In genomic region chr1:38558476-38559179, GRCh38 we compare ENCODE assay signal across 9 cellular contexts.
A peak's percentile ranks its signal among the peaks of the same experiment; 100 is the strongest.
DNase-seq lines count a peak whose midpoint lies in the region; ATAC-seq, FAIRE-seq and TF ChIP-seq lines count a peak whose summit lies in the region.
"Had no signal": no experiment of that assay in that cellular context is flagged by ENCODE, and none has a peak within 500 bp of the region (broad histone marks: within the 10 kb centered on the region; RNA-seq: fewer than 3 reads in every experiment).

No MANE protein-coding gene starts in this region.

- no peak for TF ChIP-seq CTCF in IMR-90 (conservative IDR thresholded peaks at IDR 0.05; ENCODE audit: low read depth, low read length)
- TF ChIP-seq CTCF in H1 (IDR thresholded peaks at IDR 0.05; ENCODE audit: control extremely low read depth in 1 of 3, insufficient read depth in 1 of 3, low read depth in 1 of 3, low read length in 3 of 3) = peak in 2 of 3 experiments; percentile 30; a peak in 2 of 4 replicates
- TF ChIP-seq CTCF in PC-3 (conservative IDR thresholded peaks at IDR 0.05; ENCODE audit: low read depth, low read length) = no peak

- H2BK12ac ChIP-seq in H1 (ENCODE audit: low read depth, low read length) = peak overlapping the region; percentile 28; the same call in 1 of the 2 replicates

- H4K91ac ChIP-seq in IMR-90 (ENCODE audit: insufficient read depth, low read depth, low read length) (no peak overlapping the region), H1 (replicated peaks; ENCODE audit: insufficient read length, low read length) (peak overlapping the region; percentile 94)

- dilution Hi-C loops in IMR-90 (cut with HindIII; ENCODE audit: low sequenced_read_pairs, unreplicated experiment) = no loop called here

- peaks cover 9% of the 10 kb centered on the region for H3K27me3 ChIP-seq in IMR-90 (ENCODE audit: control insufficient read depth, insufficient read depth, low read length)
- peaks cover 0 to 10% (median 8%) of the 10 kb centered on the region in 4 experiments; a peak in 4 of 7 replicates for H3K27me3 ChIP-seq in H1 (replicated peaks in 1 of 4; ENCODE audit: control insufficient read depth in 3 of 4, extremely low read depth in 1 of 4, insufficient read depth in 3 of 4, low read length in 3 of 4)
- H3K27me3 ChIP-seq in PC-3 (ENCODE audit: low read length) = peaks cover 80% of the 10 kb centered on the region

- H2BK20ac ChIP-seq in IMR-90 (ENCODE audit: low read depth, low read length) = no peak overlapping the region
- H2BK20ac ChIP-seq in H1 (ENCODE audit: low read length) = peak overlapping the region; percentile 51; the same call in 1 of the 2 replicates

- H3K79me1 ChIP-seq in IMR-90 (ENCODE audit: low read depth in 1 of 2, low read length in 2 of 2) (no peaks in the 10 kb centered on the region), H1 (ENCODE audit: low read depth, low read length) (no peaks in the 10 kb centered on the region)

- no TSS peak for BruUV-seq in IMR-90 (replicated peaks; lab: Mats Ljungman, UMichigan)
- BruUV-seq in PC-3 (replicated peaks; lab: Mats Ljungman, UMichigan) = no TSS peak

- no peaks in the 10 kb centered on the region for H3K9me1 ChIP-seq in IMR-90 (ENCODE audit: insufficient read depth, low read length)

- TF ChIP-seq POLR2A in IMR-90 (IDR thresholded peaks at IDR 0.05; ENCODE audit: low read depth, low read length) = no peak
- TF ChIP-seq POLR2A in H1 (IDR thresholded peaks at IDR 0.05; ENCODE audit: control extremely low read depth in 1 of 2, low read depth in 2 of 2, low read length in 2 of 2) = no peak

- H3K27ac Mint-ChIP-seq in T-helper 1 cell treated with Interleukin-12 subunit alpha and Interleukin-12 subunit beta and Interleukin-4 antibody, amounts not matched to agents 30 μg/mL and 1 μg/mL, for 36 hours = peak overlapping the region; percentile 90
- peak overlapping the region; percentile 96 for H3K27ac Mint-ChIP-seq in stimulated activated memory B cell treated with anti-CD40 and anti-IgM and Interleukin-4, amounts not matched to agents 10 μg/mL and 1 μg/mL and 100 μg/mL, for 72 hours

- no peaks in the 10 kb centered on the region for H3K4me1 ChIP-seq in IMR-90 (ENCODE audit: control insufficient read depth, insufficient read depth, low read length)
- H3K4me1 ChIP-seq in H1 (replicated peaks in 1 of 4; ENCODE audit: control insufficient read depth in 3 of 4, insufficient read depth in 4 of 4, low read length in 3 of 4) = peaks cover 14 to 22% (median 16%) of the 10 kb centered on the region in 4 experiments
- no peaks in the 10 kb centered on the region for H3K4me1 ChIP-seq in PC-3 (ENCODE audit: insufficient read depth, low read length)
- H3K4me1 ChIP-seq: A549 had no signal

- peak overlapping the region; percentile 10 for H2AFZ ChIP-seq in IMR-90 (replicated peaks; ENCODE audit: low read length, poor library complexity)
- peak overlapping the region; percentile 99 for H2AFZ ChIP-seq in H1 (ENCODE audit: low read length)
- H2AFZ ChIP-seq in PC-3 (ENCODE audit: low read length) = no peak overlapping the region

- no peak for FAIRE-seq in H1 (lab: Jason Lieb, UNC)
- FAIRE-seq: A549 had no signal

- H2AK5ac ChIP-seq in IMR-90 (ENCODE audit: low read depth, low read length) (no peak overlapping the region), H1 (ENCODE audit: low read depth, low read length) (no peak overlapping the region)

- H3K56ac ChIP-seq in IMR-90 (ENCODE audit: extremely low read depth, insufficient read depth, low read length) (no peak overlapping the region), H1 (replicated peaks; ENCODE audit: insufficient read length, low read depth, low read length) (no peak overlapping the region)

- H4K8ac ChIP-seq in IMR-90 (ENCODE audit: low read depth in 2 of 2, low read length in 2 of 2) (no peak overlapping the region), H1 (ENCODE audit: extremely low read depth, insufficient read depth, low read length) (peak overlapping the region; percentile 81)

- H2BK5ac ChIP-seq in IMR-90 (ENCODE audit: low read depth, low read length, poor library complexity, severe bottlenecking) (no peak overlapping the region), H1 (ENCODE audit: low read depth, low read length) (peak overlapping the region; percentile 80; the same call in 1 of the 2 replicates)

- no peaks in the 10 kb centered on the region for H3K9me3 Mint-ChIP-seq in T-helper 1 cell treated with Interleukin-12 subunit alpha and Interleukin-12 subunit beta and Interleukin-4 antibody, amounts not matched to agents 30 μg/mL and 1 μg/mL, for 36 hours
- H3K9me3 Mint-ChIP-seq in stimulated activated memory B cell treated with anti-CD40 and anti-IgM and Interleukin-4, amounts not matched to agents 10 μg/mL and 1 μg/mL and 100 μg/mL, for 72 hours = no peaks in the 10 kb centered on the region

- TF ChIP-seq RAD21 in IMR-90 (IDR thresholded peaks at IDR 0.05; ENCODE audit: low read length) (no peak), H1 (IDR thresholded peaks at IDR 0.05 in 1 of 2, conservative IDR thresholded peaks at IDR 0.05 in 1 of 2; ENCODE audit: low read depth in 2 of 2, low read length in 2 of 2) (no peak)

- H3K9ac ChIP-seq in IMR-90 (ENCODE audit: low read depth, low read length) = no peak overlapping the region
- peak overlapping the region in 1 of 4 experiments; percentile 29; a peak in 1 of 7 replicates for H3K9ac ChIP-seq in H1 (replicated peaks in 1 of 4; ENCODE audit: extremely low read depth in 1 of 4, low read depth in 3 of 4, low read length in 3 of 4)
- H3K9ac ChIP-seq in PC-3 (ENCODE audit: low read length) = no peak overlapping the region

- no peak overlapping the region for H2AK9ac ChIP-seq in IMR-90 (replicated peaks; ENCODE audit: low read depth, low read length, poor library complexity)

- CTCF ChIA-PET in IMR-90 (lab: Yijun Ruan, JAX) (no interaction called here), H1 (lab: Charles Lee; ENCODE audit: partially characterized antibody) (interaction anchor here (0.6 to 2.5 kb wide), 6 partner anchors 16 to 495 kb away, joined by 3 to 12 read pairs (median 4); no protein-coding TSS in a partner anchor), PC-3 (lab: Charles Lee) (no interaction called here)

- H2BK120ac ChIP-seq in IMR-90 (ENCODE audit: low read depth, low read length) (no peak overlapping the region), H1 (replicated peaks; ENCODE audit: low read depth, low read length) (no peak overlapping the region)

- no peak for ATAC-seq in IMR-90 (ENCODE audit: low read depth)
- peak; percentile 64 for ATAC-seq in stimulated activated memory B cell treated with anti-CD40 and anti-IgM and Interleukin-4, amounts not matched to agents 10 μg/mL and 1 μg/mL and 100 μg/mL, for 72 hours
- no peak for ATAC-seq in PC-3
- ATAC-seq: A549 had no signal

- no peak overlapping the region for H3K4ac ChIP-seq in IMR-90 (ENCODE audit: low read depth, low read length)
- H3K4ac ChIP-seq in H1 (replicated peaks; ENCODE audit: insufficient read length, low read depth, low read length) = no peak overlapping the region

- H3K23ac ChIP-seq in IMR-90 (ENCODE audit: low read depth, low read length) (no peak overlapping the region), H1 (ENCODE audit: insufficient read length) (no peak overlapping the region)

- in situ Hi-C loops in IMR-90 (cut with MboI; ENCODE audit: low sequenced_read_pairs) = no loop called here

- no peak overlapping the region for H3K4me3 ChIP-seq in IMR-90 (ENCODE audit: insufficient read depth, low read depth, low read length)
- H3K4me3 ChIP-seq in H1 (ENCODE audit: extremely low read depth in 1 of 4, insufficient read depth in 2 of 4, low read depth in 3 of 4, low read length in 4 of 4) = peak overlapping the region in 3 of 4 experiments; percentile 29 to 50 (median 33); a peak in 5 of 8 replicates
- no peak overlapping the region for H3K4me3 ChIP-seq in PC-3 (ENCODE audit: low read length)
- H3K4me3 ChIP-seq: A549 had no signal

- no peaks in the 10 kb centered on the region for H3F3A ChIP-seq in PC-3 (ENCODE audit: low read length, unreplicated experiment)

- H4K20me1 ChIP-seq in IMR-90 (ENCODE audit: insufficient read depth, low read length) = no peaks in the 10 kb centered on the region
- no peaks in the 10 kb centered on the region for H4K20me1 ChIP-seq in H1 (replicated peaks in 1 of 2; ENCODE audit: control insufficient read depth in 1 of 2, insufficient read depth in 2 of 2, low read length in 2 of 2)
- no peaks in the 10 kb centered on the region for H4K20me1 ChIP-seq in PC-3 (ENCODE audit: low read length)

- POLR2A ChIA-PET in IMR-90 (lab: Charles Lee; ENCODE audit: unreplicated experiment) = no interaction called here
- POLR2A ChIA-PET in H1 (lab: Charles Lee; ENCODE audit: partially characterized antibody) = interaction anchor here (0.6 to 1.4 kb wide), 6 partner anchors 12 to 592 kb away, joined by 3 to 6 read pairs (median 3); no protein-coding TSS in a partner anchor
- POLR2A ChIA-PET in PC-3 (lab: Charles Lee; ENCODE audit: unreplicated experiment) = no interaction called here

- TF ChIP-seq EP300 in H1 (IDR thresholded peaks at IDR 0.05; ENCODE audit: borderline replicate concordance in 1 of 2, low read depth in 2 of 2, low read length in 2 of 2) = no peak

- peaks cover 8% of the 10 kb centered on the region; the same call in 1 of the 2 replicates for H3K23me2 ChIP-seq in H1 (ENCODE audit: low read depth, low read length)

- H3K14ac ChIP-seq in IMR-90 (replicated peaks; ENCODE audit: low read depth, low read length) = no peak overlapping the region
- peak overlapping the region; percentile 6 for H3K14ac ChIP-seq in H1 (ENCODE audit: insufficient read length)

- H3K27ac ChIP-seq in IMR-90 (ENCODE audit: insufficient read depth, low read length) (no peak overlapping the region), H1 (ENCODE audit: low read depth, low read length) (no peak overlapping the region), PC-3 (ENCODE audit: low read length) (no peak overlapping the region)
- H3K27ac ChIP-seq: A549 had no signal

- H3K9me2 ChIP-seq in PC-3 (replicated peaks; ENCODE audit: low read length) = no peaks in the 10 kb centered on the region

- H3K4me2 ChIP-seq in IMR-90 (ENCODE audit: low read depth, low read length) (no peak overlapping the region), H1 (ENCODE audit: insufficient read depth in 1 of 2, low read depth in 2 of 2, low read length in 2 of 2) (peak overlapping the region; percentile 64 to 85), PC-3 (ENCODE audit: low read length) (no peak overlapping the region)
- H3K4me2 ChIP-seq: A549 had no signal

- H3K18ac ChIP-seq in IMR-90 (ENCODE audit: low read depth, low read length) (no peak overlapping the region), H1 (ENCODE audit: extremely low read depth, low read length) (peak overlapping the region; percentile 36)

- peaks cover 55% of the 10 kb centered on the region for H3K4me1 Mint-ChIP-seq in T-helper 1 cell treated with Interleukin-12 subunit alpha and Interleukin-12 subunit beta and Interleukin-4 antibody, amounts not matched to agents 30 μg/mL and 1 μg/mL, for 36 hours (ENCODE audit: low read depth)
- H3K4me1 Mint-ChIP-seq in stimulated activated memory B cell treated with anti-CD40 and anti-IgM and Interleukin-4, amounts not matched to agents 10 μg/mL and 1 μg/mL and 100 μg/mL, for 72 hours = peaks cover 67% of the 10 kb centered on the region

- 42% methylated on average over 5 of the region's 15 CpGs; no CpG with 5 or more reads in 1 of the 2 experiments for WGBS in IMR-90 (ENCODE audit: extremely low coverage in 2 of 2, insufficient read length in 1 of 2), 2 experiments
- 16% methylated on average over 14 of the region's 15 CpGs; no CpG with 5 or more reads in 1 of the 2 experiments for WGBS in H1 (ENCODE audit: extremely low coverage in 1 of 2, insufficient coverage in 1 of 2, insufficient read length in 1 of 2, insufficient replicate concordance in 2 of 2, low coverage in 1 of 2, low lambda C conversion rate in 2 of 2, missing lambda C conversion rate in 1 of 2), 2 experiments

- H3K36me3 Mint-ChIP-seq in T-helper 1 cell treated with Interleukin-12 subunit alpha and Interleukin-12 subunit beta and Interleukin-4 antibody, amounts not matched to agents 30 μg/mL and 1 μg/mL, for 36 hours (ENCODE audit: low read depth) = peaks cover 7% of the 10 kb centered on the region
- H3K36me3 Mint-ChIP-seq in stimulated activated memory B cell treated with anti-CD40 and anti-IgM and Interleukin-4, amounts not matched to agents 10 μg/mL and 1 μg/mL and 100 μg/mL, for 72 hours = no peaks in the 10 kb centered on the region

- no peaks in the 10 kb centered on the region for H3K9me3 ChIP-seq in IMR-90 (ENCODE audit: control insufficient read depth, insufficient read depth, low read length)
- H3K9me3 ChIP-seq in H1 (ENCODE audit: insufficient read depth in 2 of 2, low read depth in 1 of 2, low read length in 1 of 2) = no peaks in the 10 kb centered on the region
- no peaks in the 10 kb centered on the region for H3K9me3 ChIP-seq in PC-3 (ENCODE audit: low read length)
- H3K9me3 ChIP-seq: A549 had no signal

- H3K36me3 ChIP-seq in IMR-90 (ENCODE audit: control insufficient read depth, insufficient read depth, low read length) (no peaks in the 10 kb centered on the region), H1 (ENCODE audit: control insufficient read depth in 2 of 4, insufficient read depth in 4 of 4, low read length in 3 of 4) (no peaks in the 10 kb centered on the region), PC-3 (ENCODE audit: low read depth, low read length) (no peaks in the 10 kb centered on the region)

- no peak overlapping the region for H4K5ac ChIP-seq in IMR-90 (ENCODE audit: low read depth, low read length)
- no peak overlapping the region for H4K5ac ChIP-seq in H1 (ENCODE audit: insufficient read length, low read depth, low read length)

- DNase-seq in T-helper 1 cell = no peak
- DNase-seq in IMR-90 = no peak
- peak in 1 of 2 experiments; percentile 75 for DNase-seq in H1 (ENCODE audit: low read depth in 1 of 2, low spot score in 2 of 2)
- DNase-seq in middle frontal gyrus (ENCODE audit: extremely low spot score, low spot score) = no peak
- DNase-seq in retina = no peak
- no peak for DNase-seq in PC-3

- H3K79me2 ChIP-seq in H1 (ENCODE audit: control insufficient read depth in 1 of 2, insufficient read depth in 2 of 2, low read length in 2 of 2) (no peaks in the 10 kb centered on the region), PC-3 (ENCODE audit: low read length) (no peaks in the 10 kb centered on the region)

- no peak overlapping the region for H2BK15ac ChIP-seq in IMR-90 (ENCODE audit: low read depth, low read length)
- H2BK15ac ChIP-seq in H1 (ENCODE audit: low read length) = peak overlapping the region; percentile 55; the same call in 1 of the 2 replicates

- H3K27me3 Mint-ChIP-seq in T-helper 1 cell treated with Interleukin-12 subunit alpha and Interleukin-12 subunit beta and Interleukin-4 antibody, amounts not matched to agents 30 μg/mL and 1 μg/mL, for 36 hours (ENCODE audit: low read depth) = peaks cover 52% of the 10 kb centered on the region
- H3K27me3 Mint-ChIP-seq in stimulated activated memory B cell treated with anti-CD40 and anti-IgM and Interleukin-4, amounts not matched to agents 10 μg/mL and 1 μg/mL and 100 μg/mL, for 72 hours = no peaks in the 10 kb centered on the region

- intact Hi-C loops in IMR-90 (cut with micrococcal nuclease) (no loop called here), PC-3 (cut with micrococcal nuclease) (no loop called here)

- no peak overlapping the region for H3K4me3 Mint-ChIP-seq in T-helper 1 cell treated with Interleukin-12 subunit alpha and Interleukin-12 subunit beta and Interleukin-4 antibody, amounts not matched to agents 30 μg/mL and 1 μg/mL, for 36 hours
- H3K4me3 Mint-ChIP-seq in stimulated activated memory B cell treated with anti-CD40 and anti-IgM and Interleukin-4, amounts not matched to agents 10 μg/mL and 1 μg/mL and 100 μg/mL, for 72 hours = peak overlapping the region; percentile 79

Comparison
In these comparisons a context has a peak if more than half of its experiments do, and no peak if none do; other contexts are left out.
1. H3K4me2 ChIP-seq: peak in H1 (2 of 2); none in IMR-90 (single experiment) and PC-3 (single experiment).
2. H3K4me3 ChIP-seq: peak in H1 (3 of 4); none in IMR-90 (single experiment) and PC-3 (single experiment).
3. CTCF ChIP-seq: peak in H1 (2 of 3); none in IMR-90 (single experiment) and PC-3 (single experiment).